ENCODE assay signal across 1 cellular context in the genomic region with DNA sequence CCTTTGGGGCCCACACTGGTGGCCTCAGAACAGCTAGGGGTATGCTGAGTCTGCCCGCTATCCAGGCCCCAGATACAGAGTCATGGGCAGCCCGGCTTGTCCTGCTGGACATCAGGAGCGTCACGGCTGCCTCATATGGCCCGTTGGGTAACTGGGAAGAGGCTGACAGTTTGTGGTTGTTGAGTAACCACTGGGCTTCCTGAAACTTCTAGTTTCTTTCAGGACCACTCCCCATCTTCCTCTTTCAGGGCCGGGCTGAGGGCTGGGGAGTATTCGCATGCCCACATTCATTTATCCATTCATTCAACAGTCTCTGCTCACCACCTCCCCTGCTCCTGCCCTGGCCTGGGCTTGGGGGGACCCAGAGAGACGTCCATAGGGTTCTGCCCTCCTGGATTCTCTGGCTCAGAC.
TF ChIP-seq lines count a peak whose summit lies in the region.

No MANE protein-coding gene starts in this region.

TF ChIP-seq in WTC11, 78 proteins besides CTCF, POLR2A, EP300 and RAD21 (continued from another document):
- TF ChIP-seq, protein P1, sequence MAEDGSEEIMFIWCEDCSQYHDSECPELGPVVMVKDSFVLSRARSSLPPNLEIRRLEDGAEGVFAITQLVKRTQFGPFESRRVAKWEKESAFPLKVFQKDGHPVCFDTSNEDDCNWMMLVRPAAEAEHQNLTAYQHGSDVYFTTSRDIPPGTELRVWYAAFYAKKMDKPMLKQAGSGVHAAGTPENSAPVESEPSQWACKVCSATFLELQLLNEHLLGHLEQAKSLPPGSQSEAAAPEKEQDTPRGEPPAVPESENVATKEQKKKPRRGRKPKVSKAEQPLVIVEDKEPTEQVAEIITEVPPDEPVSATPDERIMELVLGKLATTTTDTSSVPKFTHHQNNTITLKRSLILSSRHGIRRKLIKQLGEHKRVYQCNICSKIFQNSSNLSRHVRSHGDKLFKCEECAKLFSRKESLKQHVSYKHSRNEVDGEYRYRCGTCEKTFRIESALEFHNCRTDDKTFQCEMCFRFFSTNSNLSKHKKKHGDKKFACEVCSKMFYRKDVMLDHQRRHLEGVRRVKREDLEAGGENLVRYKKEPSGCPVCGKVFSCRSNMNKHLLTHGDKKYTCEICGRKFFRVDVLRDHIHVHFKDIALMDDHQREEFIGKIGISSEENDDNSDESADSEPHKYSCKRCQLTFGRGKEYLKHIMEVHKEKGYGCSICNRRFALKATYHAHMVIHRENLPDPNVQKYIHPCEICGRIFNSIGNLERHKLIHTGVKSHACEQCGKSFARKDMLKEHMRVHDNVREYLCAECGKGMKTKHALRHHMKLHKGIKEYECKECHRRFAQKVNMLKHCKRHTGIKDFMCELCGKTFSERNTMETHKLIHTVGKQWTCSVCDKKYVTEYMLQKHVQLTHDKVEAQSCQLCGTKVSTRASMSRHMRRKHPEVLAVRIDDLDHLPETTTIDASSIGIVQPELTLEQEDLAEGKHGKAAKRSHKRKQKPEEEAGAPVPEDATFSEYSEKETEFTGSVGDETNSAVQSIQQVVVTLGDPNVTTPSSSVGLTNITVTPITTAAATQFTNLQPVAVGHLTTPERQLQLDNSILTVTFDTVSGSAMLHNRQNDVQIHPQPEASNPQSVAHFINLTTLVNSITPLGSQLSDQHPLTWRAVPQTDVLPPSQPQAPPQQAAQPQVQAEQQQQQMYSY (CRISPR knock-in tag; IDR thresholded peaks at IDR 0.05) = no peak
